In the genomic region with DNA sequence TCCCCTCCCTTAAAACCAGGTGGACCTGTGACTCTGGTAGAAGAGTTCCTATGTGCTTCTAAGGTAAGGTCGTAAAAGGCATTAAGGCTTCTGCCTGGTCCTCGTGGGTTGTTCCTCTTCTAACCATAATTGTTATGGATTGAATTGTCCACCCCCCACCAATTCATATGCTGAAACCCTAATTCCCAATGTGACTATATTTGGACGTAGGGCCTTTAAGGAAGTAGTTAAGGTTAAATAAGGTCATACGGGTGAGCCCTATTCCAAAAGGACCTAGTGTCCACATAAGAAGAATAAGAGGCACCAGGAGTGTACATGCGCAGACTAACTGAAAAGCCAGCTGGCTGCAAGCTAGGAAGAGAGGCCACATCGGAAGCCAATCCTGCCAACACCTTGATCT, we compare ENCODE assay signal across 12 cellular contexts. TPM values are rescaled to one million over a fixed set of nuclear protein-coding genes. Genes with fewer than 3 reads are reported as not detected.
DNase-seq lines count a peak whose midpoint lies in the region; ATAC-seq and TF ChIP-seq lines count a peak whose summit lies in the region.
"Had no signal": no experiment of that assay in that cellular context is flagged by ENCODE, and none has a peak within 500 bp of the region (broad histone marks: within the 10 kb centered on the region; RNA-seq: fewer than 3 reads in every experiment).

No MANE protein-coding gene starts in this region.

- ATAC-seq in psoas muscle (no peak), GM21723 (IDR thresholded peaks at IDR 0.05; ENCODE audit: unreplicated experiment) (no peak), GM19395 (IDR thresholded peaks at IDR 0.05; ENCODE audit: unreplicated experiment) (no peak)
- ATAC-seq: mucosa of descending colon, Right ventricle myocardium inferior had no signal

- no peaks in the 10 kb centered on the region for H3K27me3 Mint-ChIP-seq in T-helper 2 cell treated with Interferon-gamma antibody and Interleukin-4, amounts not matched to agents 5 μg/mL and 100 μg/mL, for 36 hours (ENCODE audit: low read depth)
- no peaks in the 10 kb centered on the region for H3K27me3 Mint-ChIP-seq in chondrocyte (ENCODE audit: low read depth)

- no peak overlapping the region for H3K9ac ChIP-seq in MM.1S (ENCODE audit: low read length)

- peaks cover 40% of the 10 kb centered on the region for H3K36me3 Mint-ChIP-seq in T-helper 2 cell treated with Interferon-gamma antibody and Interleukin-4, amounts not matched to agents 5 μg/mL and 100 μg/mL, for 36 hours (ENCODE audit: low read depth)
- H3K36me3 Mint-ChIP-seq in chondrocyte (ENCODE audit: low read depth), result peaks cover 6% of the 10 kb centered on the region

- H3K4me2 ChIP-seq in MM.1S (ENCODE audit: low read depth, low read length), result peak overlapping the region; percentile 84

- H3K27ac ChIP-seq in MM.1S (ENCODE audit: low read length), result no peak overlapping the region
- no peak overlapping the region for H3K27ac ChIP-seq in psoas muscle

- 0 out of 2 replicates have a peak, but pooled peaks cover 6% of the 10 kb centered on the region for H3K36me3 ChIP-seq in MM.1S (replicated peaks; ENCODE audit: insufficient read depth, low read length)
- peaks cover 4 to 36% of the 10 kb centered on the region in 2 donors for H3K36me3 ChIP-seq in psoas muscle (ENCODE audit: insufficient read depth in 1 of 2, low read depth in 1 of 2)

- TF ChIP-seq CTCF in MM.1S (IDR thresholded peaks at IDR 0.05; ENCODE audit: low read length), result no peak
- TF ChIP-seq CTCF in chondrocyte (IDR thresholded peaks at IDR 0.05), result no peak
- no peak for TF ChIP-seq CTCF in psoas muscle (IDR thresholded peaks at IDR 0.05)

- H3K4me3 ChIP-seq in MM.1S (ENCODE audit: low read length) (no peak overlapping the region; the same call in 1 of the 2 replicates), psoas muscle (peak overlapping the region; percentile 91)
- H3K4me3 ChIP-seq: mucosa of descending colon had no signal

- 69 to 88% (median 77%) methylated on average over 6 of the region's 6 CpGs for WGBS in psoas muscle, 3 donors

- peak overlapping the region; percentile 14 for H3K27ac Mint-ChIP-seq in T-helper 2 cell treated with Interferon-gamma antibody and Interleukin-4, amounts not matched to agents 5 μg/mL and 100 μg/mL, for 36 hours
- no peak overlapping the region for H3K27ac Mint-ChIP-seq in chondrocyte (ENCODE audit: unreplicated experiment)

- H3K4me1 ChIP-seq in MM.1S (ENCODE audit: low read length) (peaks cover 13% of the 10 kb centered on the region), psoas muscle (peaks cover 31% of the 10 kb centered on the region)

- H4K20me1 ChIP-seq in MM.1S (ENCODE audit: insufficient read depth, low read length), result peaks cover 2% of the 10 kb centered on the region; the same call in 1 of the 2 replicates

- H3K9me3 ChIP-seq in MM.1S (replicated peaks; ENCODE audit: insufficient read depth, low read length) (no peaks in the 10 kb centered on the region), psoas muscle (no peaks in the 10 kb centered on the region)
- H3K9me3 ChIP-seq: mucosa of descending colon had no signal

- no peaks in the 10 kb centered on the region for H3K9me2 ChIP-seq in MM.1S (replicated peaks; ENCODE audit: insufficient read depth, low read length)

- no peak for DNase-seq in T-helper 2 cell treated with Interferon-gamma antibody and Interleukin-4, amounts not matched to agents 5 μg/mL and 100 μg/mL, for 36 hours (ENCODE audit: low spot score)
- DNase-seq in T-helper 2 cell (no peak), MM.1S (no peak), chondrocyte (ENCODE audit: low spot score) (no peak), psoas muscle (no peak), NCI-H510A (lab: John Stamatoyannopoulos, UW) (no peak)
- DNase-seq: mucosa of descending colon; NCI-H2081 treated with DMSO at 0.1 percent for 48 hours; stimulated activated CD4-positive, alpha-beta T cell treated with anti-CD3 and anti-CD28 coated beads, Interleukin-4, amount 100 ng/mL, for 4 hours had no signal

- H3F3A ChIP-seq in MM.1S (ENCODE audit: insufficient read depth, low read length), result peaks cover 16% of the 10 kb centered on the region

- H3K4me3 Mint-ChIP-seq in T-helper 2 cell treated with Interferon-gamma antibody and Interleukin-4, amounts not matched to agents 5 μg/mL and 100 μg/mL, for 36 hours, result peak overlapping the region; percentile 69
- peak overlapping the region; percentile 86 for H3K4me3 Mint-ChIP-seq in chondrocyte (ENCODE audit: unreplicated experiment)

- no peak overlapping the region for H2AFZ ChIP-seq in MM.1S (ENCODE audit: low read length)

- H3K9me3 Mint-ChIP-seq in T-helper 2 cell treated with Interferon-gamma antibody and Interleukin-4, amounts not matched to agents 5 μg/mL and 100 μg/mL, for 36 hours, result no peaks in the 10 kb centered on the region
- H3K9me3 Mint-ChIP-seq in chondrocyte (ENCODE audit: low read depth), result no peaks in the 10 kb centered on the region

- peaks cover 68% of the 10 kb centered on the region for H3K79me2 ChIP-seq in MM.1S (ENCODE audit: low read length)

- H3K4me1 Mint-ChIP-seq in T-helper 2 cell treated with Interferon-gamma antibody and Interleukin-4, amounts not matched to agents 5 μg/mL and 100 μg/mL, for 36 hours (ENCODE audit: low read depth), result peaks cover 50% of the 10 kb centered on the region
- H3K4me1 Mint-ChIP-seq in chondrocyte (ENCODE audit: low read depth), result peaks cover 45% of the 10 kb centered on the region

- H3K27me3 ChIP-seq in MM.1S (replicated peaks; ENCODE audit: insufficient read depth, low read length) (no peaks in the 10 kb centered on the region), psoas muscle (ENCODE audit: insufficient read depth in 3 of 3, low read length in 2 of 3) (no peaks in the 10 kb centered on the region)

- intact Hi-C loops in psoas muscle (cut with DNase I), result loop anchor here (5.0 to 10.0 kb wide), 4 partner anchors 93 to 463 kb away; a partner anchor contains a TSS

RNA-seq across cellular contexts. Expression of a gene that starts 1.9 kb away (rescaled TPM):
- 33.0 to 56.9 TPM (median 34.7 TPM) in 3 replicates for total RNA-seq in chondrocyte
- 10 to 100 TPM in 3 of 4 donors, 1 to 10 TPM in 1; 7.9 to 13.6 (median 10.5) TPM for total RNA-seq in psoas muscle
- polyA plus RNA-seq in psoas muscle, result 10 to 100 TPM; 10.4 to 14.2 (median 12.0) TPM
